ENCODE assay signal across 10 cellular contexts in genomic region chr5:132828846-132829494, GRCh38. TPM values are rescaled to one million over a fixed set of nuclear protein-coding genes. Genes with fewer than 3 reads are reported as not detected.
DNase-seq lines count a peak whose midpoint lies in the region; ATAC-seq and TF ChIP-seq lines count a peak whose summit lies in the region.
"Had no signal": no experiment of that assay in that cellular context is flagged by ENCODE, and none has a peak within 500 bp of the region (broad histone marks: within the 10 kb centered on the region; RNA-seq: fewer than 3 reads in every experiment).

No MANE protein-coding gene starts in this region.

- H3K9ac ChIP-seq in subcutaneous abdominal adipose tissue (ENCODE audit: low read length in 5 of 5) = peak overlapping the region in 4 of 5 donors; percentile 14 to 73 (median 27)

- no peak overlapping the region for H3K27ac ChIP-seq in hepatocyte
- peak overlapping the region; percentile 60 for H3K27ac ChIP-seq in subcutaneous abdominal adipose tissue (ENCODE audit: low read depth, low read length)
- H3K27ac ChIP-seq: SK-N-MC had no signal

- no peaks in the 10 kb centered on the region for H3K27me3 ChIP-seq in hepatocyte
- no peaks in the 10 kb centered on the region for H3K27me3 ChIP-seq in subcutaneous abdominal adipose tissue (ENCODE audit: control insufficient read depth in 5 of 5, insufficient read depth in 4 of 5, low read length in 5 of 5)

- POLR2A ChIA-PET in activated CD4-positive, alpha-beta T cell treated with anti-CD3 and anti-CD28 coated beads for 36 hours (lab: Charles Lee) = interaction anchor here (0.7 to 0.8 kb wide), 2 partner anchors 91 to 334 kb away, joined by 3 to 4 read pairs; no protein-coding TSS in a partner anchor

- WGBS in hepatocyte (ENCODE audit: low lambda C conversion rate, missing lambda C conversion rate) = 90% methylated on average over 4 of the region's 4 CpGs

- TF ChIP-seq CTCF in hepatocyte (IDR thresholded peaks at IDR 0.05; ENCODE audit: poor library complexity) = no peak

- H3K36me3 Mint-ChIP-seq in activated CD4-positive, alpha-beta T cell treated with anti-CD3 and anti-CD28 coated beads for 36 hours (ENCODE audit: low read depth) = no peaks in the 10 kb centered on the region
- H3K36me3 Mint-ChIP-seq in activated T-helper 17 cell treated with anti-CD3 and anti-CD28 coated beads, Interleukin-2, amount 50 U/mL, for 72 hours (ENCODE audit: low read depth) = no peaks in the 10 kb centered on the region

- no peak overlapping the region for H2AFZ ChIP-seq in hepatocyte

- H3K4me3 ChIP-seq in hepatocyte (no peak overlapping the region), subcutaneous abdominal adipose tissue (ENCODE audit: low read depth in 1 of 5, low read length in 5 of 5) (peak overlapping the region in 4 of 5 donors; percentile 49 to 86 (median 79))

- CTCF ChIA-PET in activated CD4-positive, alpha-beta T cell treated with anti-CD3 and anti-CD28 coated beads for 36 hours (lab: Charles Lee) = interaction anchor here (0.6 to 5.3 kb wide), 10 partner anchors 9 to 328 kb away, joined by 3 to 50 read pairs (median 3); partner anchors contain the start of genes GDF9 and UQCRQ

- H3K9me3 ChIP-seq in hepatocyte (ENCODE audit: low read depth) (no peaks in the 10 kb centered on the region), subcutaneous abdominal adipose tissue (ENCODE audit: control insufficient read depth in 5 of 5, low read length in 5 of 5) (no peaks in the 10 kb centered on the region)

- peak overlapping the region; percentile 88 for H3K4me2 ChIP-seq in hepatocyte

- ATAC-seq in activated CD4-positive, alpha-beta T cell treated with anti-CD3 and anti-CD28 coated beads for 36 hours = no peak
- no peak for ATAC-seq in activated T-helper 17 cell treated with anti-CD3 and anti-CD28 coated beads, Interleukin-2, amount 50 U/mL, for 72 hours (replicated peaks)
- ATAC-seq in GM18867 (IDR thresholded peaks at IDR 0.05; ENCODE audit: unreplicated experiment) (no peak), GM18909 (IDR thresholded peaks at IDR 0.05; ENCODE audit: poor library complexity, unreplicated experiment) (no peak)

- H3K27ac Mint-ChIP-seq in activated CD4-positive, alpha-beta T cell treated with anti-CD3 and anti-CD28 coated beads for 36 hours = no peak overlapping the region
- no peak overlapping the region for H3K27ac Mint-ChIP-seq in activated T-helper 17 cell treated with anti-CD3 and anti-CD28 coated beads, Interleukin-2, amount 50 U/mL, for 72 hours

- peaks cover 45% of the 10 kb centered on the region for H3K27me3 Mint-ChIP-seq in activated CD4-positive, alpha-beta T cell treated with anti-CD3 and anti-CD28 coated beads for 36 hours
- H3K27me3 Mint-ChIP-seq in activated T-helper 17 cell treated with anti-CD3 and anti-CD28 coated beads, Interleukin-2, amount 50 U/mL, for 72 hours = peaks cover 34% of the 10 kb centered on the region

- H3K36me3 ChIP-seq in hepatocyte (replicated peaks; ENCODE audit: insufficient read depth, low read depth) (no peaks in the 10 kb centered on the region), subcutaneous abdominal adipose tissue (ENCODE audit: control insufficient read depth in 5 of 5, insufficient read depth in 5 of 5, low read length in 5 of 5) (peaks cover 0 to 18% (median 9%) of the 10 kb centered on the region in 5 donors)

- H3K9me3 Mint-ChIP-seq in activated CD4-positive, alpha-beta T cell treated with anti-CD3 and anti-CD28 coated beads for 36 hours (ENCODE audit: low read depth) = no peaks in the 10 kb centered on the region
- H3K9me3 Mint-ChIP-seq in activated T-helper 17 cell treated with anti-CD3 and anti-CD28 coated beads, Interleukin-2, amount 50 U/mL, for 72 hours = no peaks in the 10 kb centered on the region

- H3K4me1 Mint-ChIP-seq in activated CD4-positive, alpha-beta T cell treated with anti-CD3 and anti-CD28 coated beads for 36 hours = peaks cover 2% of the 10 kb centered on the region
- no peaks in the 10 kb centered on the region for H3K4me1 Mint-ChIP-seq in activated T-helper 17 cell treated with anti-CD3 and anti-CD28 coated beads, Interleukin-2, amount 50 U/mL, for 72 hours

- DNase-seq in activated CD4-positive, alpha-beta T cell treated with anti-CD3 and anti-CD28 coated beads for 36 hours = no peak
- no peak for DNase-seq in activated CD4-positive, alpha-beta T cell treated with anti-CD3 and anti-CD28 coated beads for 1 hour
- DNase-seq in hepatocyte (ENCODE audit: low spot score) = no peak
- DNase-seq in NCI-H2081 treated with DMSO at 0.1 percent for 48 hours (lab: John Stamatoyannopoulos, UW) = no peak

- H3K9me2 ChIP-seq in hepatocyte (replicated peaks; ENCODE audit: insufficient read depth) = no peaks in the 10 kb centered on the region

- peak overlapping the region; percentile 70 for H3K4me3 Mint-ChIP-seq in activated CD4-positive, alpha-beta T cell treated with anti-CD3 and anti-CD28 coated beads for 36 hours
- peak overlapping the region; percentile 46 for H3K4me3 Mint-ChIP-seq in activated T-helper 17 cell treated with anti-CD3 and anti-CD28 coated beads, Interleukin-2, amount 50 U/mL, for 72 hours

- peaks cover 16% of the 10 kb centered on the region for H3K79me2 ChIP-seq in hepatocyte

- H3K4me1 ChIP-seq in hepatocyte (ENCODE audit: insufficient read depth) = peaks cover 10% of the 10 kb centered on the region
- peaks cover 3 to 26% (median 15%) of the 10 kb centered on the region in 5 donors for H3K4me1 ChIP-seq in subcutaneous abdominal adipose tissue (ENCODE audit: control insufficient read depth in 5 of 5, insufficient read depth in 5 of 5, low read length in 5 of 5)

- no peaks in the 10 kb centered on the region for H4K20me1 ChIP-seq in hepatocyte (ENCODE audit: insufficient read depth, poor library complexity, severe bottlenecking)

- intact Hi-C loops in activated CD4-positive, alpha-beta T cell treated with anti-CD3 and anti-CD28 coated beads for 36 hours (cut with DNase I, micrococcal nuclease) = no loop called here

RNA-seq across cellular contexts. Expression of gene SHROOM1, which starts 1.5 kb away (rescaled TPM):
- total RNA-seq in activated CD4-positive, alpha-beta T cell treated with anti-CD3 and anti-CD28 coated beads for 36 hours = under 1 TPM; 0.63 to 0.89 TPM
- total RNA-seq in activated T-helper 17 cell treated with anti-CD3 and anti-CD28 coated beads, Interleukin-2, amount 50 U/mL, for 72 hours = 1 to 10 TPM in 1 of 2 donors, under 1 TPM in 1; 0.54 to 3.4 TPM
- 8.5 and 10.0 TPM in 2 replicates for total RNA-seq in hepatocyte
- 17.8 and 19.2 TPM in 2 replicates for polyA plus RNA-seq in hepatocyte

RNA-seq across cellular contexts. Expression of gene SOWAHA, which starts 15.9 kb away (rescaled TPM):
- under 1 TPM in 1 of 2 experiments, not detected in 1; 0.05 TPM for total RNA-seq in activated CD4-positive, alpha-beta T cell treated with anti-CD3 and anti-CD28 coated beads for 36 hours
- not detected for total RNA-seq in activated T-helper 17 cell treated with anti-CD3 and anti-CD28 coated beads, Interleukin-2, amount 50 U/mL, for 72 hours
- total RNA-seq in hepatocyte = 11.4 and 14.4 TPM in 2 replicates
- 3.1 and 6.8 TPM in 2 replicates for polyA plus RNA-seq in hepatocyte

RNA-seq across cellular contexts. Expression of gene GDF9, which starts 37.3 kb away (rescaled TPM):
- under 1 TPM; 0.41 to 0.69 TPM for total RNA-seq in activated CD4-positive, alpha-beta T cell treated with anti-CD3 and anti-CD28 coated beads for 36 hours
- under 1 TPM; 0.26 to 0.69 TPM for total RNA-seq in activated T-helper 17 cell treated with anti-CD3 and anti-CD28 coated beads, Interleukin-2, amount 50 U/mL, for 72 hours
- 0.76 and 1.7 TPM in 2 replicates for total RNA-seq in hepatocyte
- 2.2 and 4.1 TPM in 2 replicates for polyA plus RNA-seq in hepatocyte
- total RNA-seq: M059J had no signal

RNA-seq across cellular contexts. Expression of gene UQCRQ, which starts 37.5 kb away (rescaled TPM):
- total RNA-seq in activated CD4-positive, alpha-beta T cell treated with anti-CD3 and anti-CD28 coated beads for 36 hours = 100 to 1,000 TPM; 299 to 537 TPM
- total RNA-seq in activated T-helper 17 cell treated with anti-CD3 and anti-CD28 coated beads, Interleukin-2, amount 50 U/mL, for 72 hours = 100 to 1,000 TPM; 219 to 408 TPM
- total RNA-seq in hepatocyte = 146 and 174 TPM in 2 replicates
- polyA plus RNA-seq in hepatocyte = 1,138 and 1,156 TPM in 2 replicates

RNA-seq across cellular contexts. Expression of gene LEAP2, which starts 44.5 kb away (rescaled TPM):
- 1 to 10 TPM; 2.5 to 3.1 TPM for total RNA-seq in activated CD4-positive, alpha-beta T cell treated with anti-CD3 and anti-CD28 coated beads for 36 hours
- total RNA-seq in activated T-helper 17 cell treated with anti-CD3 and anti-CD28 coated beads, Interleukin-2, amount 50 U/mL, for 72 hours = 1 to 10 TPM; 1.8 to 2.9 TPM
- total RNA-seq in hepatocyte = 19.2 and 22.6 TPM in 2 replicates
- polyA plus RNA-seq in hepatocyte = 30.5 and 36.3 TPM in 2 replicates

Comparison
In these comparisons a context has a peak if more than half of its experiments do, and no peak if none do; other contexts are left out.
1. RNA of gene SOWAHA, which starts 15.9 kb away (total RNA-seq): 11.4 to 14.4 TPM in hepatocyte; 0.05 TPM in activated CD4-positive, alpha-beta T cell treated with anti-CD3 and anti-CD28 coated beads for 36 hours and not detected in activated T-helper 17 cell treated with anti-CD3 and anti-CD28 coated beads, Interleukin-2, amount 50 U/mL, for 72 hours; every median in the first group is over 10 times any median in the second.